ENCODE assay signal across 1 cellular context in genomic region chr7:101410743-101411476, GRCh38.
A peak's percentile ranks its signal among the peaks of the same experiment; 100 is the strongest.
TF ChIP-seq lines count a peak whose summit lies in the region.

No MANE protein-coding gene starts in this region.

TF ChIP-seq in HepG2, 621 proteins besides CTCF, POLR2A, EP300 and RAD21 (continued from another document and continues in another):
- TF ChIP-seq CREB3 (CRISPR knock-in tag; IDR thresholded peaks at IDR 0.05) (no peak), ZNF879 (CRISPR knock-in tag; IDR thresholded peaks at IDR 0.05) (no peak), ZNF619 (CRISPR knock-in tag; IDR thresholded peaks at IDR 0.05) (no peak), ZNF746 (CRISPR knock-in tag; IDR thresholded peaks at IDR 0.05) (no peak), KDM4B (CRISPR knock-in tag; IDR thresholded peaks at IDR 0.05) (0 out of 2 replicates have a peak, but pooled peaks have one; percentile 44), CERS6 (CRISPR knock-in tag; IDR thresholded peaks at IDR 0.05) (no peak), HNF4A (CRISPR knock-in tag; IDR thresholded peaks at IDR 0.05) (peak; percentile 36; the same call in 1 of the 2 replicates), ZBTB33 (CRISPR knock-in tag; IDR thresholded peaks at IDR 0.05) (peak; percentile 79), ZNF235 (CRISPR knock-in tag; IDR thresholded peaks at IDR 0.05; ENCODE audit: borderline replicate concordance) (no peak), ZNF841 (CRISPR knock-in tag; IDR thresholded peaks at IDR 0.05; ENCODE audit: borderline replicate concordance) (no peak), THAP8 (CRISPR knock-in tag; IDR thresholded peaks at IDR 0.05; ENCODE audit: borderline replicate concordance) (no peak), ZBTB7B (CRISPR knock-in tag; IDR thresholded peaks at IDR 0.05) (peak; percentile 86; the same call in 1 of the 2 replicates), ZFP36 (IDR thresholded peaks at IDR 0.05; ENCODE audit: borderline replicate concordance, low read depth, low read length, partially characterized antibody) (no peak), MTF1 (CRISPR knock-in tag; IDR thresholded peaks at IDR 0.05) (no peak), BCL6 (CRISPR knock-in tag; IDR thresholded peaks at IDR 0.05) (0 out of 2 replicates have a peak, but pooled peaks have one; percentile 10), IKZF1 (IDR thresholded peaks at IDR 0.05) (no peak), ZNF580 (CRISPR knock-in tag; IDR thresholded peaks at IDR 0.05; ENCODE audit: borderline replicate concordance, low read depth) (no peak), CEBPZ (IDR thresholded peaks at IDR 0.05; ENCODE audit: low read length) (no peak), RERE (CRISPR knock-in tag; IDR thresholded peaks at IDR 0.05; ENCODE audit: low read depth) (no peak), ZNF350 (CRISPR knock-in tag; IDR thresholded peaks at IDR 0.05; ENCODE audit: borderline replicate concordance, low read depth) (no peak), ZBTB20 (CRISPR knock-in tag; IDR thresholded peaks at IDR 0.05; ENCODE audit: borderline replicate concordance, low read depth) (no peak), LCORL (IDR thresholded peaks at IDR 0.05) (no peak), LCORL (CRISPR knock-in tag; IDR thresholded peaks at IDR 0.05) (peak; percentile 81), SUZ12 (IDR thresholded peaks at IDR 0.05; ENCODE audit: low read depth, low read length) (no peak), ZNF501 (CRISPR knock-in tag; IDR thresholded peaks at IDR 0.05) (peak; percentile 59), TAF15 (IDR thresholded peaks at IDR 0.05; ENCODE audit: low read depth, low read length, poor library complexity, severe bottlenecking) (no peak), NFRKB (IDR thresholded peaks at IDR 0.05) (no peak), ATF1 (CRISPR knock-in tag; IDR thresholded peaks at IDR 0.05) (no peak), KLF15 (CRISPR knock-in tag; IDR thresholded peaks at IDR 0.05; ENCODE audit: borderline replicate concordance) (no peak), ZNF747 (CRISPR knock-in tag; IDR thresholded peaks at IDR 0.05; ENCODE audit: borderline replicate concordance) (no peak), ZFYVE20 (CRISPR knock-in tag; IDR thresholded peaks at IDR 0.05; ENCODE audit: borderline replicate concordance, low read depth) (no peak), HMGXB4 (CRISPR knock-in tag; IDR thresholded peaks at IDR 0.05; ENCODE audit: borderline replicate concordance in 1 of 2, low read depth in 1 of 2) (peak; percentile 42 to 65; a peak in 2 of 4 replicates), XRCC5 (optimal IDR thresholded peaks at IDR 0.05; ENCODE audit: low read length) (peak; percentile 80), ZMYM3 (CRISPR knock-in tag; IDR thresholded peaks at IDR 0.05) (0 out of 2 replicates have a peak, but pooled peaks have one; percentile 13), GATAD1 (CRISPR knock-in tag; IDR thresholded peaks at IDR 0.05) (0 out of 2 replicates have a peak, but pooled peaks have one; percentile 19), ZNF503 (CRISPR knock-in tag; IDR thresholded peaks at IDR 0.05) (no peak), ZKSCAN5 (CRISPR knock-in tag; IDR thresholded peaks at IDR 0.05) (no peak), ZBTB42 (CRISPR knock-in tag; IDR thresholded peaks at IDR 0.05) (no peak), MYPOP (CRISPR knock-in tag; IDR thresholded peaks at IDR 0.05) (no peak), SRSF1 (optimal IDR thresholded peaks at IDR 0.05; ENCODE audit: low read depth, low read length) (no peak), HOMEZ (CRISPR knock-in tag; IDR thresholded peaks at IDR 0.05; ENCODE audit: low read depth) (no peak), HDAC6 (IDR thresholded peaks at IDR 0.05; ENCODE audit: low read depth, low read length) (no peak), SSRP1 (CRISPR knock-in tag; IDR thresholded peaks at IDR 0.05) (no peak)
